In genomic region chr14:86364634-86365033, GRCh38 we compare ENCODE assay signal across 9 cellular contexts.
"Had no signal": no experiment of that assay in that cellular context is flagged by ENCODE, and none has a peak within 500 bp of the region (broad histone marks: within the 10 kb centered on the region; RNA-seq: fewer than 3 reads in every experiment).

No MANE protein-coding gene starts in this region.

- H2AFZ ChIP-seq: GM23248, GM23338 had no signal

- H3K4me2 ChIP-seq: GM23338 had no signal

- DNase-seq: GM23248, GOT3, H7, H9, HCEC 1CT, HFFc6 had no signal

- H3K27ac ChIP-seq: GM23248 had no signal

- H3K9me3 ChIP-seq: HAP-1 had no signal

- ATAC-seq: GM23338, HCT116 had no signal

- H3K4me1 ChIP-seq: HAP-1 had no signal

- H3K9ac ChIP-seq: GM23248 had no signal

- H3K4me3 ChIP-seq: GM23248, GM23338, HAP-1 had no signal

- H3K36me3 ChIP-seq: HAP-1 had no signal
